8 cellular contexts compared by ENCODE assay signal in genomic region chr9:503881-504852, GRCh38. TPM values are rescaled to one million over a fixed set of nuclear protein-coding genes. Genes with fewer than 3 reads are reported as not detected.
DNase-seq lines count a peak whose midpoint lies in the region; ATAC-seq, FAIRE-seq and TF ChIP-seq lines count a peak whose summit lies in the region.

Gene KANK1, plus strand, starts transcription at chr9:504695.

- TF ChIP-seq POLR2A in HepG2 (IDR thresholded peaks at IDR 0.05; ENCODE audit: insufficient read depth in 1 of 2, low read depth in 2 of 2, low read length in 2 of 2): no peak

- 4% methylated on average over 33 of the region's 119 CpGs for WGBS in HepG2 (ENCODE audit: low lambda C conversion rate)

- H3K36me3 ChIP-seq in A673 (ENCODE audit: insufficient read depth, low read length, poor library complexity, severe bottlenecking): no peaks in the 10 kb centered on the region
- no peaks in the 10 kb centered on the region for H3K36me3 ChIP-seq in HepG2 (replicated peaks in 1 of 2; ENCODE audit: control insufficient read depth in 1 of 2, insufficient read depth in 2 of 2, low read length in 2 of 2)

- TF ChIP-seq EP300 in HepG2 (IDR thresholded peaks at IDR 0.05; ENCODE audit: low read depth in 2 of 2, low read length in 2 of 2): no peak
- no peak for TF ChIP-seq EP300 in HepG2 (CRISPR knock-in tag; IDR thresholded peaks at IDR 0.05; ENCODE audit: borderline replicate concordance)

- H2AFZ ChIP-seq in HepG2 (ENCODE audit: low read length): no peak within 1 kb of the TSS

- no TSS peak for BruUV-seq in A673 (replicated peaks; lab: Mats Ljungman, UMichigan)
- BruUV-seq in HepG2 (replicated peaks; lab: Mats Ljungman, UMichigan): no TSS peak

- H3K9me3 ChIP-seq in A673 (ENCODE audit: low read depth, low read length, poor library complexity, severe bottlenecking) (no peaks in the 10 kb centered on the region), HepG2 (ENCODE audit: low read length) (no peaks in the 10 kb centered on the region)

- ATAC-seq in HG03025 (IDR thresholded peaks at IDR 0.05; ENCODE audit: low FRiP score, unreplicated experiment) (peak; percentile 86), HepG2 (peak; percentile 92)

- TF ChIP-seq CTCF in A673 (conservative IDR thresholded peaks at IDR 0.05; ENCODE audit: low read depth, low read length) (no peak; the same call in 1 of the 2 replicates), HepG2 (CRISPR knock-in tag; IDR thresholded peaks at IDR 0.05) (peak; percentile 56)

- H3K27me3 ChIP-seq in A673 (replicated peaks; ENCODE audit: insufficient read depth, low read depth, low read length, poor library complexity) (peaks cover 62% of the 10 kb centered on the region), HepG2 (ENCODE audit: control insufficient read depth in 1 of 2, insufficient read depth in 2 of 2, low read length in 2 of 2) (peaks cover 4 to 34% of the 10 kb centered on the region in 2 experiments; a peak in 3 of 5 replicates)

- H3K79me2 ChIP-seq in HepG2 (ENCODE audit: insufficient read depth, low read length): no peaks in the 10 kb centered on the region

- H3K4me3 ChIP-seq in A673 (ENCODE audit: low read depth, low read length, poor library complexity, severe bottlenecking) (peak within 1 kb of the TSS; percentile 26), HepG2 (replicated peaks in 1 of 3; ENCODE audit: insufficient read depth in 1 of 3, low read depth in 2 of 3, low read length in 3 of 3) (peak within 1 kb of the TSS; percentile 43 to 70 (median 55); a peak in 5 of 6 replicates)

- intact Hi-C loops in A673 (cut with micrococcal nuclease; ENCODE audit: unreplicated experiment): no loop called here
- intact Hi-C loops in HepG2 (cut with micrococcal nuclease; ENCODE audit: unreplicated experiment): loop anchor here (5.0 kb wide), 2 partner anchors 42 to 117 kb away; no protein-coding TSS in a partner anchor

- DNase-seq in A673 (ENCODE audit: low spot score): peak; percentile 30
- DNase-seq in GM18507 (ENCODE audit: extremely low spot score, insufficient read length, low read depth): peak; percentile 72
- DNase-seq in NCI-H2227 (lab: John Stamatoyannopoulos, UW; ENCODE audit: unreplicated experiment): peak; percentile 82
- DNase-seq in activated CD4-positive, alpha-beta T cell treated with anti-CD3 and anti-CD28 coated beads, Interleukin-2, amount 50 U/mL, for 24 hours (ENCODE audit: low read depth in 1 of 2, low spot score in 1 of 2): peak; percentile 52 to 64
- DNase-seq in dermis blood vessel endothelial cell: peak; percentile 70
- peak; percentile 48 for DNase-seq in HepG2 (ENCODE audit: low spot score)
- DNase-seq in stimulated activated CD4-positive, alpha-beta T cell treated with anti-CD3 and anti-CD28 coated beads, Interleukin-2, amount 100 ng/mL, for 48 hours: peak; percentile 63 to 68

- CTCF ChIA-PET in A673 (lab: Charles Lee) (no interaction called here), HepG2 (lab: Yijun Ruan, JAX; ENCODE audit: low intra/inter-chr PET ratio, low total read pairs) (no interaction called here)

- FAIRE-seq in GM18507 (lab: Jason Lieb, UNC): peak; percentile 49
- no peak for FAIRE-seq in HepG2 (lab: Jason Lieb, UNC)

- in situ Hi-C loops in HepG2 (cut with HindIII; ENCODE audit: extremely low pct_ligation_motif_present, low pct_unique_long_range_greater_than_20kb): no loop called here

- POLR2A ChIA-PET in A673 (lab: Charles Lee; ENCODE audit: low non-redundant PET): no interaction called here
- POLR2A ChIA-PET in HepG2 (lab: Yijun Ruan, JAX): no interaction called here

- H4K20me1 ChIP-seq in HepG2 (ENCODE audit: insufficient read depth, low read length): no peaks in the 10 kb centered on the region

- H3K27ac ChIP-seq in A673 (ENCODE audit: low read depth, low read length, poor library complexity, severe bottlenecking) (no peak within 1 kb of the TSS), HepG2 (ENCODE audit: extremely low read length, insufficient read depth, low read length) (no peak within 1 kb of the TSS)

- H3K9ac ChIP-seq in HepG2 (ENCODE audit: insufficient read depth, low read depth, low read length): no peak within 1 kb of the TSS

- H3K4me2 ChIP-seq in HepG2 (ENCODE audit: low read depth, low read length): peak within 1 kb of the TSS; percentile 86

- peak; percentile 64 for TF ChIP-seq RAD21 in HepG2 (CRISPR knock-in tag; IDR thresholded peaks at IDR 0.05)

- H3K4me1 ChIP-seq in A673 (ENCODE audit: insufficient read depth, low read length, poor library complexity, severe bottlenecking): no peaks in the 10 kb centered on the region
- peaks cover 14% of the 10 kb centered on the region for H3K4me1 ChIP-seq in HepG2 (ENCODE audit: insufficient read depth, low read length)

TF ChIP-seq in HepG2, 621 proteins besides CTCF, POLR2A, EP300 and RAD21 (continues in another document):
- TF ChIP-seq SCMH1 (CRISPR knock-in tag; IDR thresholded peaks at IDR 0.05; ENCODE audit: borderline replicate concordance) (no peak), ZNF564 (CRISPR knock-in tag; IDR thresholded peaks at IDR 0.05) (0 out of 2 replicates have a peak, but pooled peaks have one; percentile 71), PAXIP1 (CRISPR knock-in tag; conservative IDR thresholded peaks at IDR 0.05) (no peak), UBTF (CRISPR knock-in tag; IDR thresholded peaks at IDR 0.05) (peak; percentile 41; the same call in 1 of the 2 replicates)

RNA-seq across cellular contexts. Expression of gene KANK1, which starts in this region (rescaled TPM):
- total RNA-seq in A673 (2021) (4.0 and 4.9 TPM in 2 replicates), dermis blood vessel endothelial cell (48.5 and 78.3 TPM in 2 replicates), HepG2 (2016; rRNA removed; fragmentation: Illumina TruSeq; extraction: Trizol) (67.0 and 70.0 TPM in 2 replicates)
- total RNA-seq in HepG2 (2016; cell fraction: cytosol; rRNA removed; fragmentation: Illumina TruSeq; extraction: Trizol; ENCODE audit: low read depth): 13.0 and 13.6 TPM in 2 replicates
- total RNA-seq in HepG2 (2016; cell fraction: insoluble cytoplasmic fraction; rRNA removed; fragmentation: Illumina TruSeq; extraction: Trizol): 62.1 and 68.7 TPM in 2 replicates
- total RNA-seq in HepG2 (2016; cell fraction: membrane; rRNA removed; fragmentation: Illumina TruSeq; extraction: Trizol): 26.5 and 27.0 TPM in 2 replicates
- total RNA-seq in HepG2 (2016; cell fraction: nucleus; rRNA removed; fragmentation: Illumina TruSeq; extraction: Trizol): 68.6 and 77.4 TPM in 2 replicates
- 214 and 235 TPM in 2 replicates for polyA plus RNA-seq in HepG2 (2011; rRNA removed)
- 176 and 202 TPM in 2 replicates for polyA plus RNA-seq in HepG2 (2011; cell fraction: cytosol; rRNA removed)
- polyA plus RNA-seq in HepG2 (2011; cell fraction: nucleus; rRNA removed): 210 and 216 TPM in 2 replicates
- polyA plus RNA-seq in HepG2 (2012): 137 and 141 TPM in 2 replicates
- polyA plus RNA-seq in HepG2 (2016; cell fraction: cytosol; fragmentation: Illumina TruSeq; extraction: Trizol; ENCODE audit: low read depth): 3.8 and 5.1 TPM in 2 replicates
- 56.4 and 60.9 TPM in 2 replicates for polyA plus RNA-seq in HepG2 (2016; cell fraction: insoluble cytoplasmic fraction; fragmentation: Illumina TruSeq; extraction: Trizol; ENCODE audit: low read depth)
- polyA plus RNA-seq in HepG2 (2016; cell fraction: membrane; fragmentation: Illumina TruSeq; extraction: Trizol; ENCODE audit: low read depth): 12.3 and 13.0 TPM in 2 replicates
- polyA plus RNA-seq in HepG2 (2016; cell fraction: nucleus; fragmentation: Illumina TruSeq; extraction: Trizol; ENCODE audit: insufficient read depth, low read depth): 95.8 and 106 TPM in 2 replicates
- polyA minus RNA-seq in HepG2 (2011; rRNA and poly(A)+ RNA removed; ENCODE audit: low replicate concordance): 14.6 and 459 TPM in 2 replicates
- 141 and 150 TPM in 2 replicates for polyA minus RNA-seq in HepG2 (2011; cell fraction: cytosol; rRNA and poly(A)+ RNA removed)
- 189 and 226 TPM in 2 replicates for polyA minus RNA-seq in HepG2 (2011; cell fraction: nucleus; rRNA and poly(A)+ RNA removed)

Comparison
In these comparisons a context has a peak if more than half of its experiments do, and no peak if none do; other contexts are left out.
1. DNase-seq: peak in every context shown above with its lines; median percentile 82 in NCI-H2227; 72 in GM18507; 70 in dermis blood vessel endothelial cell; 66 in stimulated activated CD4-positive, alpha-beta T cell treated with anti-CD3 and anti-CD28 coated beads, Interleukin-2, amount 100 ng/mL, for 48 hours; 58 in activated CD4-positive, alpha-beta T cell treated with anti-CD3 and anti-CD28 coated beads, Interleukin-2, amount 50 U/mL, for 24 hours; 48 in HepG2; 30 in A673.